In genomic region chr5:120934003-120934402, GRCh38 we compare ENCODE assay signal across 1 cellular context.
TF ChIP-seq lines count a peak whose summit lies in the region.

No MANE protein-coding gene starts in this region.

TF ChIP-seq in GM23338, 12 proteins besides CTCF, POLR2A, EP300 and RAD21 (continued from another document):
- TF ChIP-seq REST (IDR thresholded peaks at IDR 0.05; ENCODE audit: unreplicated experiment): no peak
- no peak for TF ChIP-seq ZNF114 (CRISPR knock-in tag; IDR thresholded peaks at IDR 0.05)
- TF ChIP-seq NANOG (IDR thresholded peaks at IDR 0.05; ENCODE audit: borderline replicate concordance): no peak
- no peak for TF ChIP-seq ETS1 (IDR thresholded peaks at IDR 0.05)
- TF ChIP-seq STAT1 (IDR thresholded peaks at IDR 0.05; ENCODE audit: unreplicated experiment): no peak
- no peak for TF ChIP-seq JUNB (IDR thresholded peaks at IDR 0.05; ENCODE audit: unreplicated experiment)
